Comparison of ENCODE assay signal across 1 cellular context in the genomic region with DNA sequence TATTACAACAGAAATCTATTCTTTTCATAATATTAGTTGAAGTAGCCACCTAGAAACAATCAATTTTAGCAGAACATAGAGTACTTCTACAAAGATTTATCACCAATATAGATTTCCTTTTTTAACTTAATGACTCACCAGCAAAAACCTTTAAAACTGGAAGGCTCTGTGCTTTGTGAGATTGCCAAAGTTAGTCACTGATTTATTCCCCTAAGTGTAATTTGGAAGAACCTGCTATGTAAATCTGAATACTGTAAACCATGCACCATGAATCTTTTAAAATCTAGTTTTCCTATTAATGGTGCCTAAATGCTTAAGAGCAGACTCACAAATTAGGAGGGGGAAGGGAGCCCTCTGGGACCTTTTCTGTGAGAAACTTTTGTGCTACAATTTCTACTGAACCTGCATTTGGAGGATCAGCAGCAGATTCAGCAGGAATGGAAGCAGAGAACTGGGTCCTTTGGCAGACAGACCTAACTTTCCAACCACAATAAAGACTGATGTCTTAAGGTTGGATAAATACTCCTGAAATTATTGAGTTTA.
A peak's percentile ranks its signal among the peaks of the same experiment; 100 is the strongest.
TF ChIP-seq lines count a peak whose summit lies in the region.

No MANE protein-coding gene starts in this region.

TF ChIP-seq in SK-N-SH, 30 proteins besides CTCF, POLR2A, EP300 and RAD21 (continued from another document):
- TF ChIP-seq, protein P1, sequence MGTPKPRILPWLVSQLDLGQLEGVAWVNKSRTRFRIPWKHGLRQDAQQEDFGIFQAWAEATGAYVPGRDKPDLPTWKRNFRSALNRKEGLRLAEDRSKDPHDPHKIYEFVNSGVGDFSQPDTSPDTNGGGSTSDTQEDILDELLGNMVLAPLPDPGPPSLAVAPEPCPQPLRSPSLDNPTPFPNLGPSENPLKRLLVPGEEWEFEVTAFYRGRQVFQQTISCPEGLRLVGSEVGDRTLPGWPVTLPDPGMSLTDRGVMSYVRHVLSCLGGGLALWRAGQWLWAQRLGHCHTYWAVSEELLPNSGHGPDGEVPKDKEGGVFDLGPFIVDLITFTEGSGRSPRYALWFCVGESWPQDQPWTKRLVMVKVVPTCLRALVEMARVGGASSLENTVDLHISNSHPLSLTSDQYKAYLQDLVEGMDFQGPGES (IDR thresholded peaks at IDR 0.05; ENCODE audit: low read depth, low read length) = no peak
- 0 out of 2 replicates have a peak, but pooled peaks have one; percentile 6 for TF ChIP-seq RXRA (IDR thresholded peaks at IDR 0.05; ENCODE audit: borderline replicate concordance, low read depth)
- no peak for TF ChIP-seq FOXM1 (IDR thresholded peaks at IDR 0.05; ENCODE audit: low read depth)
- no peak for TF ChIP-seq SMC3 (IDR thresholded peaks at IDR 0.05; ENCODE audit: low read depth, low read length)
- TF ChIP-seq JUND (IDR thresholded peaks at IDR 0.05) = peak; percentile 65; the same call in 1 of the 2 replicates
- TF ChIP-seq ELF1 (IDR thresholded peaks at IDR 0.05) = no peak
- TF ChIP-seq POLR2AphosphoS5 (IDR thresholded peaks at IDR 0.05; ENCODE audit: low read depth, low read length) = no peak
- TF ChIP-seq RCOR1 (IDR thresholded peaks at IDR 0.05; ENCODE audit: low read length) = no peak
- no peak for TF ChIP-seq FOXJ3 (CRISPR knock-in tag; IDR thresholded peaks at IDR 0.05)
- TF ChIP-seq, protein P2, sequence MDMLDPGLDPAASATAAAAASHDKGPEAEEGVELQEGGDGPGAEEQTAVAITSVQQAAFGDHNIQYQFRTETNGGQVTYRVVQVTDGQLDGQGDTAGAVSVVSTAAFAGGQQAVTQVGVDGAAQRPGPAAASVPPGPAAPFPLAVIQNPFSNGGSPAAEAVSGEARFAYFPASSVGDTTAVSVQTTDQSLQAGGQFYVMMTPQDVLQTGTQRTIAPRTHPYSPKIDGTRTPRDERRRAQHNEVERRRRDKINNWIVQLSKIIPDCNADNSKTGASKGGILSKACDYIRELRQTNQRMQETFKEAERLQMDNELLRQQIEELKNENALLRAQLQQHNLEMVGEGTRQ (IDR thresholded peaks at IDR 0.05; ENCODE audit: borderline replicate concordance, low read depth, low read length) = no peak
- TF ChIP-seq, protein P3, sequence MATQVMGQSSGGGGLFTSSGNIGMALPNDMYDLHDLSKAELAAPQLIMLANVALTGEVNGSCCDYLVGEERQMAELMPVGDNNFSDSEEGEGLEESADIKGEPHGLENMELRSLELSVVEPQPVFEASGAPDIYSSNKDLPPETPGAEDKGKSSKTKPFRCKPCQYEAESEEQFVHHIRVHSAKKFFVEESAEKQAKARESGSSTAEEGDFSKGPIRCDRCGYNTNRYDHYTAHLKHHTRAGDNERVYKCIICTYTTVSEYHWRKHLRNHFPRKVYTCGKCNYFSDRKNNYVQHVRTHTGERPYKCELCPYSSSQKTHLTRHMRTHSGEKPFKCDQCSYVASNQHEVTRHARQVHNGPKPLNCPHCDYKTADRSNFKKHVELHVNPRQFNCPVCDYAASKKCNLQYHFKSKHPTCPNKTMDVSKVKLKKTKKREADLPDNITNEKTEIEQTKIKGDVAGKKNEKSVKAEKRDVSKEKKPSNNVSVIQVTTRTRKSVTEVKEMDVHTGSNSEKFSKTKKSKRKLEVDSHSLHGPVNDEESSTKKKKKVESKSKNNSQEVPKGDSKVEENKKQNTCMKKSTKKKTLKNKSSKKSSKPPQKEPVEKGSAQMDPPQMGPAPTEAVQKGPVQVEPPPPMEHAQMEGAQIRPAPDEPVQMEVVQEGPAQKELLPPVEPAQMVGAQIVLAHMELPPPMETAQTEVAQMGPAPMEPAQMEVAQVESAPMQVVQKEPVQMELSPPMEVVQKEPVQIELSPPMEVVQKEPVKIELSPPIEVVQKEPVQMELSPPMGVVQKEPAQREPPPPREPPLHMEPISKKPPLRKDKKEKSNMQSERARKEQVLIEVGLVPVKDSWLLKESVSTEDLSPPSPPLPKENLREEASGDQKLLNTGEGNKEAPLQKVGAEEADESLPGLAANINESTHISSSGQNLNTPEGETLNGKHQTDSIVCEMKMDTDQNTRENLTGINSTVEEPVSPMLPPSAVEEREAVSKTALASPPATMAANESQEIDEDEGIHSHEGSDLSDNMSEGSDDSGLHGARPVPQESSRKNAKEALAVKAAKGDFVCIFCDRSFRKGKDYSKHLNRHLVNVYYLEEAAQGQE (IDR thresholded peaks at IDR 0.05; ENCODE audit: low read depth, low read length) = no peak
- no peak for TF ChIP-seq TAF1 (IDR thresholded peaks at IDR 0.05; ENCODE audit: borderline replicate concordance, low read depth, low read length)
- TF ChIP-seq YY1 (IDR thresholded peaks at IDR 0.05; ENCODE audit: low read depth) = no peak
- TF ChIP-seq CHD2 (IDR thresholded peaks at IDR 0.05; ENCODE audit: low read length, partially characterized antibody) = no peak
- TF ChIP-seq MXI1 (IDR thresholded peaks at IDR 0.05; ENCODE audit: low read depth, low read length) = no peak
- no peak for TF ChIP-seq GABPA (IDR thresholded peaks at IDR 0.05; ENCODE audit: low read depth)
- TF ChIP-seq TEAD4 (IDR thresholded peaks at IDR 0.05; ENCODE audit: borderline replicate concordance, insufficient read depth) = no peak
- peak; percentile 58 for TF ChIP-seq TCF12 (IDR thresholded peaks at IDR 0.05)
- TF ChIP-seq GATA2 (CRISPR knock-in tag; IDR thresholded peaks at IDR 0.05) = no peak
- no peak for TF ChIP-seq RFX5 (IDR thresholded peaks at IDR 0.05; ENCODE audit: low read length)
